Comparison of ENCODE assay signal across 1 cellular context in the genomic region with DNA sequence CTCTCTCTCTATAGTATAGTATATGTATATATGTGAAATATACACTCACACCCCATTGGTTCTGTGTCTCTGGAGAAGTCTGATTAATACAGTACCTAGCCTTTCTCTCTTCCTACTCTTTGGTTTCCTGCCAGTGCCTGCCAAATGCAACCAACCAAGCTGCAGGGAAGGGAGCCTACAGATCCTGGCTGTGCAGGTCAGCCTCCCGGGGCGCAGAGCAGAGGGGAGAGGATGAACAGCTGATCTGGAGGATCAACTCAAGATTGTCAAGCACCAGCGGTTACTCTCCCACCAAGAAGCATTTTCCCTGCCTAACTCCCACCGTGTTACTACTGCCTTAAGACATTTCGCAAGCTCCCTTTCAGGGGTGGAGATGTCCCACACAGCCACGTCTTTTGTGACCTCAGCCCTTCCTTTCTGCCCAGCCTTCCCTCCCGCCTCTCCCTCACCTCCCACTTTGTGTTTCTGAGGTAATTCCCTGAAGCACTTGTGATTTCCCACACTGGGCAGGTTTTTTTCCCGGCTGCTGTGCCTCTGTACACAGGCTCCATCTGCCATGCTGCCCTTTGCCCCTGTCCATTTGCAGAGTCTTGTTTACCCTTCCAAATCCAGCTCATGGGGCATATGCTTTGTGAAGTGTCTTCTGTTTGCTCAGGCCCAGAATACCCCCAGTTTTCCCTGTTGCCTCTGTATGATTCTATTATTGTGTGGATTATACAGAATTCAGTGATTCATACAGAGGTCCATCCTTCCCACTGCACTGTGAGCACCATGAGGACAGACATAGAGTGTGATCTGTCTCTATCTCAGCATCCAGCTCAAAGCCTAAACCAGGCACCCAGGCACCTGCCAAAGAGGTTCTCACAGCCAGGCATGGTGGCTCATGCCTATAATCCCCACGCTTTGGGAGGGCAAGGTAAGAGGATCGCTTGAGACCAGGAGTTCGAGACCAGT.
TF ChIP-seq lines count a peak whose summit lies in the region.

No MANE protein-coding gene starts in this region.

TF ChIP-seq in HepG2, 621 proteins besides CTCF, POLR2A, EP300 and RAD21 (continued from another document and continues in another):
- TF ChIP-seq, protein P1, sequence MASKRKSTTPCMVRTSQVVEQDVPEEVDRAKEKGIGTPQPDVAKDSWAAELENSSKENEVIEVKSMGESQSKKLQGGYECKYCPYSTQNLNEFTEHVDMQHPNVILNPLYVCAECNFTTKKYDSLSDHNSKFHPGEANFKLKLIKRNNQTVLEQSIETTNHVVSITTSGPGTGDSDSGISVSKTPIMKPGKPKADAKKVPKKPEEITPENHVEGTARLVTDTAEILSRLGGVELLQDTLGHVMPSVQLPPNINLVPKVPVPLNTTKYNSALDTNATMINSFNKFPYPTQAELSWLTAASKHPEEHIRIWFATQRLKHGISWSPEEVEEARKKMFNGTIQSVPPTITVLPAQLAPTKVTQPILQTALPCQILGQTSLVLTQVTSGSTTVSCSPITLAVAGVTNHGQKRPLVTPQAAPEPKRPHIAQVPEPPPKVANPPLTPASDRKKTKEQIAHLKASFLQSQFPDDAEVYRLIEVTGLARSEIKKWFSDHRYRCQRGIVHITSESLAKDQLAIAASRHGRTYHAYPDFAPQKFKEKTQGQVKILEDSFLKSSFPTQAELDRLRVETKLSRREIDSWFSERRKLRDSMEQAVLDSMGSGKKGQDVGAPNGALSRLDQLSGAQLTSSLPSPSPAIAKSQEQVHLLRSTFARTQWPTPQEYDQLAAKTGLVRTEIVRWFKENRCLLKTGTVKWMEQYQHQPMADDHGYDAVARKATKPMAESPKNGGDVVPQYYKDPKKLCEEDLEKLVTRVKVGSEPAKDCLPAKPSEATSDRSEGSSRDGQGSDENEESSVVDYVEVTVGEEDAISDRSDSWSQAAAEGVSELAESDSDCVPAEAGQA (IDR thresholded peaks at IDR 0.05; ENCODE audit: low read depth), result peak; percentile 57; the same call in 1 of the 2 replicates
- TF ChIP-seq, protein P1 (CRISPR knock-in tag; IDR thresholded peaks at IDR 0.05; ENCODE audit: borderline replicate concordance), result no peak
- no peak for TF ChIP-seq SMARCE1 (IDR thresholded peaks at IDR 0.05; ENCODE audit: borderline replicate concordance)
- peak; percentile 97 for TF ChIP-seq PHF21A (CRISPR knock-in tag; IDR thresholded peaks at IDR 0.05)
- TF ChIP-seq, protein P2, sequence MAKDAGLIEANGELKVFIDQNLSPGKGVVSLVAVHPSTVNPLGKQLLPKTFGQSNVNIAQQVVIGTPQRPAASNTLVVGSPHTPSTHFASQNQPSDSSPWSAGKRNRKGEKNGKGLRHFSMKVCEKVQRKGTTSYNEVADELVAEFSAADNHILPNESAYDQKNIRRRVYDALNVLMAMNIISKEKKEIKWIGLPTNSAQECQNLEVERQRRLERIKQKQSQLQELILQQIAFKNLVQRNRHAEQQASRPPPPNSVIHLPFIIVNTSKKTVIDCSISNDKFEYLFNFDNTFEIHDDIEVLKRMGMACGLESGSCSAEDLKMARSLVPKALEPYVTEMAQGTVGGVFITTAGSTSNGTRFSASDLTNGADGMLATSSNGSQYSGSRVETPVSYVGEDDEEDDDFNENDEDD (CRISPR knock-in tag; IDR thresholded peaks at IDR 0.05; ENCODE audit: borderline replicate concordance), result peak; percentile 39; the same call in 1 of the 2 replicates
- TF ChIP-seq ZSCAN22 (CRISPR knock-in tag; IDR thresholded peaks at IDR 0.05), result no peak; the same call in 1 of the 2 replicates
- peak; percentile 81 for TF ChIP-seq SKI (IDR thresholded peaks at IDR 0.05; ENCODE audit: partially characterized antibody)
- peak; percentile 93 for TF ChIP-seq HDAC1 (CRISPR knock-in tag; IDR thresholded peaks at IDR 0.05)
- peak; percentile 72 for TF ChIP-seq ELF3 (CRISPR knock-in tag; IDR thresholded peaks at IDR 0.05)
- TF ChIP-seq, protein P3, sequence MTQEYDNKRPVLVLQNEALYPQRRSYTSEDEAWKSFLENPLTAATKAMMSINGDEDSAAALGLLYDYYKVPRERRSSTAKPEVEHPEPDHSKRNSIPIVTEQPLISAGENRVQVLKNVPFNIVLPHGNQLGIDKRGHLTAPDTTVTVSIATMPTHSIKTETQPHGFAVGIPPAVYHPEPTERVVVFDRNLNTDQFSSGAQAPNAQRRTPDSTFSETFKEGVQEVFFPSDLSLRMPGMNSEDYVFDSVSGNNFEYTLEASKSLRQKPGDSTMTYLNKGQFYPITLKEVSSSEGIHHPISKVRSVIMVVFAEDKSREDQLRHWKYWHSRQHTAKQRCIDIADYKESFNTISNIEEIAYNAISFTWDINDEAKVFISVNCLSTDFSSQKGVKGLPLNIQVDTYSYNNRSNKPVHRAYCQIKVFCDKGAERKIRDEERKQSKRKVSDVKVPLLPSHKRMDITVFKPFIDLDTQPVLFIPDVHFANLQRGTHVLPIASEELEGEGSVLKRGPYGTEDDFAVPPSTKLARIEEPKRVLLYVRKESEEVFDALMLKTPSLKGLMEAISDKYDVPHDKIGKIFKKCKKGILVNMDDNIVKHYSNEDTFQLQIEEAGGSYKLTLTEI (CRISPR knock-in tag; conservative IDR thresholded peaks at IDR 0.05), result no peak
- TF ChIP-seq CHCHD3 (CRISPR knock-in tag; IDR thresholded peaks at IDR 0.05), result no peak
- TF ChIP-seq, protein P4, sequence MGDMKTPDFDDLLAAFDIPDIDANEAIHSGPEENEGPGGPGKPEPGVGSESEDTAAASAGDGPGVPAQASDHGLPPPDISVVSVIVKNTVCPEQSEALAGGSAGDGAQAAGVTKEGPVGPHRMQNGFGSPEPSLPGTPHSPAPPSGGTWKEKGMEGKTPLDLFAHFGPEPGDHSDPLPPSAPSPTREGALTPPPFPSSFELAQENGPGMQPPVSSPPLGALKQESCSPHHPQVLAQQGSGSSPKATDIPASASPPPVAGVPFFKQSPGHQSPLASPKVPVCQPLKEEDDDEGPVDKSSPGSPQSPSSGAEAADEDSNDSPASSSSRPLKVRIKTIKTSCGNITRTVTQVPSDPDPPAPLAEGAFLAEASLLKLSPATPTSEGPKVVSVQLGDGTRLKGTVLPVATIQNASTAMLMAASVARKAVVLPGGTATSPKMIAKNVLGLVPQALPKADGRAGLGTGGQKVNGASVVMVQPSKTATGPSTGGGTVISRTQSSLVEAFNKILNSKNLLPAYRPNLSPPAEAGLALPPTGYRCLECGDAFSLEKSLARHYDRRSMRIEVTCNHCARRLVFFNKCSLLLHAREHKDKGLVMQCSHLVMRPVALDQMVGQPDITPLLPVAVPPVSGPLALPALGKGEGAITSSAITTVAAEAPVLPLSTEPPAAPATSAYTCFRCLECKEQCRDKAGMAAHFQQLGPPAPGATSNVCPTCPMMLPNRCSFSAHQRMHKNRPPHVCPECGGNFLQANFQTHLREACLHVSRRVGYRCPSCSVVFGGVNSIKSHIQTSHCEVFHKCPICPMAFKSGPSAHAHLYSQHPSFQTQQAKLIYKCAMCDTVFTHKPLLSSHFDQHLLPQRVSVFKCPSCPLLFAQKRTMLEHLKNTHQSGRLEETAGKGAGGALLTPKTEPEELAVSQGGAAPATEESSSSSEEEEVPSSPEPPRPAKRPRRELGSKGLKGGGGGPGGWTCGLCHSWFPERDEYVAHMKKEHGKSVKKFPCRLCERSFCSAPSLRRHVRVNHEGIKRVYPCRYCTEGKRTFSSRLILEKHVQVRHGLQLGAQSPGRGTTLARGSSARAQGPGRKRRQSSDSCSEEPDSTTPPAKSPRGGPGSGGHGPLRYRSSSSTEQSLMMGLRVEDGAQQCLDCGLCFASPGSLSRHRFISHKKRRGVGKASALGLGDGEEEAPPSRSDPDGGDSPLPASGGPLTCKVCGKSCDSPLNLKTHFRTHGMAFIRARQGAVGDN (CRISPR knock-in tag; IDR thresholded peaks at IDR 0.05), result peak; percentile 43
- TF ChIP-seq ZBTB21 (CRISPR knock-in tag; IDR thresholded peaks at IDR 0.05), result no peak
- TF ChIP-seq, protein P5, sequence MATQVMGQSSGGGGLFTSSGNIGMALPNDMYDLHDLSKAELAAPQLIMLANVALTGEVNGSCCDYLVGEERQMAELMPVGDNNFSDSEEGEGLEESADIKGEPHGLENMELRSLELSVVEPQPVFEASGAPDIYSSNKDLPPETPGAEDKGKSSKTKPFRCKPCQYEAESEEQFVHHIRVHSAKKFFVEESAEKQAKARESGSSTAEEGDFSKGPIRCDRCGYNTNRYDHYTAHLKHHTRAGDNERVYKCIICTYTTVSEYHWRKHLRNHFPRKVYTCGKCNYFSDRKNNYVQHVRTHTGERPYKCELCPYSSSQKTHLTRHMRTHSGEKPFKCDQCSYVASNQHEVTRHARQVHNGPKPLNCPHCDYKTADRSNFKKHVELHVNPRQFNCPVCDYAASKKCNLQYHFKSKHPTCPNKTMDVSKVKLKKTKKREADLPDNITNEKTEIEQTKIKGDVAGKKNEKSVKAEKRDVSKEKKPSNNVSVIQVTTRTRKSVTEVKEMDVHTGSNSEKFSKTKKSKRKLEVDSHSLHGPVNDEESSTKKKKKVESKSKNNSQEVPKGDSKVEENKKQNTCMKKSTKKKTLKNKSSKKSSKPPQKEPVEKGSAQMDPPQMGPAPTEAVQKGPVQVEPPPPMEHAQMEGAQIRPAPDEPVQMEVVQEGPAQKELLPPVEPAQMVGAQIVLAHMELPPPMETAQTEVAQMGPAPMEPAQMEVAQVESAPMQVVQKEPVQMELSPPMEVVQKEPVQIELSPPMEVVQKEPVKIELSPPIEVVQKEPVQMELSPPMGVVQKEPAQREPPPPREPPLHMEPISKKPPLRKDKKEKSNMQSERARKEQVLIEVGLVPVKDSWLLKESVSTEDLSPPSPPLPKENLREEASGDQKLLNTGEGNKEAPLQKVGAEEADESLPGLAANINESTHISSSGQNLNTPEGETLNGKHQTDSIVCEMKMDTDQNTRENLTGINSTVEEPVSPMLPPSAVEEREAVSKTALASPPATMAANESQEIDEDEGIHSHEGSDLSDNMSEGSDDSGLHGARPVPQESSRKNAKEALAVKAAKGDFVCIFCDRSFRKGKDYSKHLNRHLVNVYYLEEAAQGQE (IDR thresholded peaks at IDR 0.05; ENCODE audit: borderline replicate concordance in 1 of 2, low read depth in 1 of 2, low read length in 2 of 2), result peak in 1 of 2 experiments; percentile 70; a peak in 1 of 4 replicates
- peak; percentile 48; the same call in 1 of the 2 replicates for TF ChIP-seq ZNF788 (CRISPR knock-in tag; IDR thresholded peaks at IDR 0.05; ENCODE audit: borderline replicate concordance)
- TF ChIP-seq SNAPC2 (CRISPR knock-in tag; IDR thresholded peaks at IDR 0.05), result peak; percentile 67
- peak; percentile 83; the same call in 1 of the 2 replicates for TF ChIP-seq ZNF350 (CRISPR knock-in tag; IDR thresholded peaks at IDR 0.05; ENCODE audit: borderline replicate concordance, low read depth)
- TF ChIP-seq CBX2 (IDR thresholded peaks at IDR 0.05; ENCODE audit: low read depth, low read length), result no peak
- no peak for TF ChIP-seq CBX2 (CRISPR knock-in tag; IDR thresholded peaks at IDR 0.05; ENCODE audit: low read depth)
- TF ChIP-seq ZFP90 (CRISPR knock-in tag; IDR thresholded peaks at IDR 0.05; ENCODE audit: borderline replicate concordance), result peak; percentile 53; the same call in 1 of the 2 replicates
- TF ChIP-seq, protein P6, sequence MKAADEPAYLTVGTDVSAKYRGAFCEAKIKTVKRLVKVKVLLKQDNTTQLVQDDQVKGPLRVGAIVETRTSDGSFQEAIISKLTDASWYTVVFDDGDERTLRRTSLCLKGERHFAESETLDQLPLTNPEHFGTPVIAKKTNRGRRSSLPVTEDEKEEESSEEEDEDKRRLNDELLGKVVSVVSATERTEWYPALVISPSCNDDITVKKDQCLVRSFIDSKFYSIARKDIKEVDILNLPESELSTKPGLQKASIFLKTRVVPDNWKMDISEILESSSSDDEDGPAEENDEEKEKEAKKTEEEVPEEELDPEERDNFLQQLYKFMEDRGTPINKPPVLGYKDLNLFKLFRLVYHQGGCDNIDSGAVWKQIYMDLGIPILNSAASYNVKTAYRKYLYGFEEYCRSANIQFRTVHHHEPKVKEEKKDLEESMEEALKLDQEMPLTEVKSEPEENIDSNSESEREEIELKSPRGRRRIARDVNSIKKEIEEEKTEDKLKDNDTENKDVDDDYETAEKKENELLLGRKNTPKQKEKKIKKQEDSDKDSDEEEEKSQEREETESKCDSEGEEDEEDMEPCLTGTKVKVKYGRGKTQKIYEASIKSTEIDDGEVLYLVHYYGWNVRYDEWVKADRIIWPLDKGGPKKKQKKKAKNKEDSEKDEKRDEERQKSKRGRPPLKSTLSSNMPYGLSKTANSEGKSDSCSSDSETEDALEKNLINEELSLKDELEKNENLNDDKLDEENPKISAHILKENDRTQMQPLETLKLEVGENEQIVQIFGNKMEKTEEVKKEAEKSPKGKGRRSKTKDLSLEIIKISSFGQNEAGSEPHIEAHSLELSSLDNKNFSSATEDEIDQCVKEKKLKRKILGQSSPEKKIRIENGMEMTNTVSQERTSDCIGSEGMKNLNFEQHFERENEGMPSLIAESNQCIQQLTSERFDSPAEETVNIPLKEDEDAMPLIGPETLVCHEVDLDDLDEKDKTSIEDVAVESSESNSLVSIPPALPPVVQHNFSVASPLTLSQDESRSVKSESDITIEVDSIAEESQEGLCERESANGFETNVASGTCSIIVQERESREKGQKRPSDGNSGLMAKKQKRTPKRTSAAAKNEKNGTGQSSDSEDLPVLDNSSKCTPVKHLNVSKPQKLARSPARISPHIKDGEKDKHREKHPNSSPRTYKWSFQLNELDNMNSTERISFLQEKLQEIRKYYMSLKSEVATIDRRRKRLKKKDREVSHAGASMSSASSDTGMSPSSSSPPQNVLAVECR (CRISPR knock-in tag; IDR thresholded peaks at IDR 0.05; ENCODE audit: borderline replicate concordance), result peak; percentile 38; the same call in 1 of the 2 replicates
